In the genomic region with DNA sequence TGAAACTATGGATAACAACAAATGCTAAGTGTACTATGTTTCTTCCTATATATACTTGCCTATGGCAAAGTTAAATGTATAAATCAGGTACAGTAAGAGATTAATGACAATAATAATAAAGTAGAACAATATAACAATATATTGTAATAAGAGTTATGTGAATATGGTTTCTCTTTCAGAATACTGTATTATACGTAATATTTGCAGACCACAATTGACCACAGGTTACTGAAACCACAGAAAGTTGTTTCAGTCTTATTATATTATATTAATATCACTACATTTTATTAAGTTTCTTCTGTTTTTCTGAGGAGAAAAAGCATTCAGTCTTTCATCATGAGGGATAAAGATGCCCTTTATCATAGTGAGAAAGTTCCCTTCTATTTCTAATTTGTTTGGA, we compare ENCODE assay signal across 27 cellular contexts.
"Had no signal": no experiment of that assay in that cellular context is flagged by ENCODE, and none has a peak within 500 bp of the region (broad histone marks: within the 10 kb centered on the region; RNA-seq: fewer than 3 reads in every experiment).

No MANE protein-coding gene starts in this region.

- H3K4me3 ChIP-seq: coronary artery, dorsolateral prefrontal cortex had no signal

- H3K9me3 Mint-ChIP-seq: activated T-cell treated with anti-CD3 and anti-CD28 coated beads, Interleukin-2, amount 50 U/mL, for 4 hours; activated T-helper 17 cell treated with anti-CD3 and anti-CD28 coated beads, Interleukin-2, amount 50 U/mL, for 72 hours; central memory CD8-positive, alpha-beta T cell; dendritic cell treated with granulocyte-macrophage colony-stimulating factor and Interleukin-4, amounts not matched to agents 40 ng/mL and 50 ng/mL, for 4 days had no signal

- H3K27me3 ChIP-seq: brain microvascular endothelial cell, dorsolateral prefrontal cortex had no signal

- H3K27me3 Mint-ChIP-seq: activated T-helper 17 cell treated with anti-CD3 and anti-CD28 coated beads, Interleukin-2, amount 50 U/mL, for 72 hours had no signal

- H3K36me3 Mint-ChIP-seq: activated naive CD8-positive, alpha-beta T cell had no signal

- H3K36me3 ChIP-seq: brain microvascular endothelial cell had no signal

- DNase-seq: activated B cell treated with CpG ODN at 0.5 μM for 24 hours; activated CD4-positive, alpha-beta T cell treated with anti-CD3 and anti-CD28 coated beads for 48 hours; activated CD4-positive, alpha-beta T cell treated with anti-CD3 and anti-CD28 coated beads, Interleukin-2, amount 50 U/mL, for 1 hour; activated CD4-positive, alpha-beta T cell treated with anti-CD3 and anti-CD28 coated beads, Interleukin-2, amount 50 U/mL, for 48 hours; activated CD8-positive, alpha-beta memory T cell treated with anti-CD3 and anti-CD28 coated beads for 24 hours; activated CD8-positive, alpha-beta T cell treated with anti-CD3 and anti-CD28 coated beads for 36 hours; activated effector memory CD4-positive, alpha-beta T cell treated with Interleukin-2 at 50 U/mL for 16 hours; activated gamma-delta T cell treated with Interleukin-2 at 50 U/mL for 16 hours; activated naive CD4-positive, alpha-beta T cell treated with anti-CD3 and anti-CD28 coated beads, Interleukin-2, amount 50 U/mL, for 16 hours; activated naive CD4-positive, alpha-beta T cell treated with Interleukin-2 at 50 U/mL for 16 hours; activated T-cell treated with anti-CD3 and anti-CD28 coated beads, Interleukin-2, amount 50 U/mL, for 4 hours; amniotic stem cell; anterior cingulate cortex; brain microvascular endothelial cell; dorsolateral prefrontal cortex; effector memory CD4-positive, alpha-beta T cell; endodermal cell; foreskin fibroblast; T-helper 9 cell; WERI-Rb-1 had no signal

- H3K4me3 Mint-ChIP-seq: activated B cell treated with CpG ODN at 0.5 μM for 24 hours; activated CD8-positive, alpha-beta T cell treated with anti-CD3 and anti-CD28 coated beads for 36 hours; activated naive CD8-positive, alpha-beta T cell; activated T-cell treated with anti-CD3 and anti-CD28 coated beads, Interleukin-2, amount 50 U/mL, for 4 hours; activated T-helper 17 cell treated with anti-CD3 and anti-CD28 coated beads, Interleukin-2, amount 50 U/mL, for 72 hours; central memory CD8-positive, alpha-beta T cell; dendritic cell treated with granulocyte-macrophage colony-stimulating factor and Interleukin-4, amounts not matched to agents 40 ng/mL and 50 ng/mL, for 4 days; endodermal cell had no signal

- H3K4me1 Mint-ChIP-seq: activated B cell treated with CpG ODN at 0.5 μM for 24 hours; activated T-helper 17 cell treated with anti-CD3 and anti-CD28 coated beads, Interleukin-2, amount 50 U/mL, for 72 hours; central memory CD8-positive, alpha-beta T cell had no signal

- H3K27ac ChIP-seq: brain microvascular endothelial cell, coronary artery, dorsolateral prefrontal cortex, WERI-Rb-1 had no signal

- H3K27ac Mint-ChIP-seq: activated B cell treated with CpG ODN at 0.5 μM for 24 hours; activated CD8-positive, alpha-beta T cell treated with anti-CD3 and anti-CD28 coated beads for 36 hours; activated naive CD8-positive, alpha-beta T cell; activated T-helper 17 cell treated with anti-CD3 and anti-CD28 coated beads, Interleukin-2, amount 50 U/mL, for 72 hours; dendritic cell treated with granulocyte-macrophage colony-stimulating factor and Interleukin-4, amounts not matched to agents 40 ng/mL and 50 ng/mL, for 4 days; endodermal cell had no signal

- ATAC-seq: activated CD4-positive, CD25-positive, alpha-beta regulatory T cell treated with anti-CD3 and anti-CD28 coated beads, Interleukin-2, amount 50 U/mL, for 24 hours; activated CD8-positive, alpha-beta T cell treated with anti-CD3 and anti-CD28 coated beads for 36 hours; activated T-cell treated with anti-CD3 and anti-CD28 coated beads, Interleukin-2, amount 50 U/mL, for 4 hours; activated T-helper 17 cell treated with anti-CD3 and anti-CD28 coated beads, Interleukin-2, amount 50 U/mL, for 72 hours; esophagus mucosa had no signal
